In the genomic region with DNA sequence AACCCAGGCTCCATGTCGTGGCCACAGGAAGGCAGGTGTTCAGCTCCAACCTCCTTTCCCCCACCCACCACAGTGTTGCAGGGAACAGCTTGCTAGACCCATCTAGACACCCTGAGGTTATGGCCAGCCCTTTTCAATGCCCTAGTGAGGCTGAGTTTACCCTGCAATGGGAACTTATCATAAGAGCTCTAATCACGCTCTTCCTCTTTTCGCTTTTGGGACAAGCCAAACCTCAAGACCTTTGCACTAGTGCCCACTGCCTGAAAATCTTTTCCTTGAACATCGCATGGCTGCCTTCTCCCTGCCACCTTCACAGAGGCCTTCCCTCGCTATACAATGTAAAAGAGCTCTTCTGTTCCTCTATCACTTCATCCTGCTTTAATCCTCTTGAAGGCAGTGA, we compare ENCODE assay signal across 29 cellular contexts. TPM values are rescaled to one million over a fixed set of nuclear protein-coding genes. Genes with fewer than 3 reads are reported as not detected.
"Had no signal": no experiment of that assay in that cellular context is flagged by ENCODE, and none has a peak within 500 bp of the region (broad histone marks: within the 10 kb centered on the region; RNA-seq: fewer than 3 reads in every experiment).

No MANE protein-coding gene starts in this region.

- DNase-seq: activated CD4-positive, alpha-beta memory T cell treated with anti-CD3 and anti-CD28 coated beads for 36 hours; activated CD4-positive, alpha-beta T cell treated with anti-CD3 and anti-CD28 coated beads, Interleukin-2, amount 10 ng/mL, durations not matched to agents 7 days and 5 days; activated CD4-positive, CD25-positive, alpha-beta regulatory T cell; activated CD8-positive, alpha-beta memory T cell treated with anti-CD3 and anti-CD28 coated beads for 24 hours; activated effector memory CD4-positive, alpha-beta T cell treated with anti-CD3 and anti-CD28 coated beads, Interleukin-2, amount 50 U/mL, for 16 hours; activated naive CD4-positive, alpha-beta T cell treated with Interleukin-2 at 50 U/mL for 16 hours; activated T-cell treated with anti-CD3 and anti-CD28 coated beads, Interleukin-2, amount 50 U/mL, for 4 hours; amygdala; KG1; NCI-H1048; NCI-H146; NCI-H187 treated with DMSO at 0.1 percent for 48 hours; NCI-H2081 treated with DMSO at 0.1 percent for 48 hours; NCI-H2171; NCI-H2227 treated with DMSO at 0.1 percent for 48 hours; NCI-H446 treated with DMSO at 0.1 percent for 48 hours; NCI-H524 treated with DMSO at 0.1 percent for 48 hours; NCI-H748 treated with DMSO at 0.1 percent for 48 hours; PC-9; SIG-M5; T-helper 17 cell; T-helper 9 cell had no signal

- H3K27ac Mint-ChIP-seq: activated CD4-positive, alpha-beta memory T cell treated with anti-CD3 and anti-CD28 coated beads for 36 hours; activated CD4-positive, alpha-beta T cell treated with anti-CD3 and anti-CD28 coated beads, Interleukin-2, amount 10 ng/mL, durations not matched to agents 7 days and 5 days; activated naive CD8-positive, alpha-beta T cell; brain; T-helper 17 cell had no signal

- H3K9me3 Mint-ChIP-seq: activated CD4-positive, alpha-beta memory T cell treated with anti-CD3 and anti-CD28 coated beads for 36 hours; activated CD4-positive, alpha-beta T cell treated with anti-CD3 and anti-CD28 coated beads, Interleukin-2, amount 10 ng/mL, durations not matched to agents 7 days and 5 days; activated T-cell treated with anti-CD3 and anti-CD28 coated beads, Interleukin-2, amount 50 U/mL, for 4 hours; central memory CD8-positive, alpha-beta T cell had no signal

- FAIRE-seq: astrocyte, TTC549 had no signal

- H3K36me3 Mint-ChIP-seq: activated CD4-positive, alpha-beta memory T cell treated with anti-CD3 and anti-CD28 coated beads for 36 hours; activated naive CD8-positive, alpha-beta T cell had no signal

- H3K4me1 Mint-ChIP-seq: T-helper 17 cell had no signal

- H3K4me2 ChIP-seq: PC-9 had no signal

- H3K27me3 Mint-ChIP-seq: activated naive CD8-positive, alpha-beta T cell; brain; central memory CD8-positive, alpha-beta T cell had no signal

- H3K4me3 ChIP-seq: PC-9 had no signal

- ATAC-seq: activated T-cell treated with anti-CD3 and anti-CD28 coated beads, Interleukin-2, amount 50 U/mL, for 4 hours; T-helper 17 cell had no signal

- H2AFZ ChIP-seq: PC-9 had no signal

- H3K4me3 Mint-ChIP-seq: activated CD4-positive, alpha-beta memory T cell treated with anti-CD3 and anti-CD28 coated beads for 36 hours; activated CD4-positive, alpha-beta T cell treated with anti-CD3 and anti-CD28 coated beads, Interleukin-2, amount 10 ng/mL, durations not matched to agents 7 days and 5 days; activated naive CD8-positive, alpha-beta T cell; activated T-cell treated with anti-CD3 and anti-CD28 coated beads, Interleukin-2, amount 50 U/mL, for 4 hours; brain; central memory CD8-positive, alpha-beta T cell; T-helper 17 cell had no signal

- H3K27ac ChIP-seq: PC-9 had no signal

RNA-seq across cellular contexts. Expression of a gene that starts 2.4 kb away (rescaled TPM):
- total RNA-seq: astrocyte, LHCN-M2, M059J, PC-9 had no signal

RNA-seq across cellular contexts. Expression of a gene that starts 26.8 kb away (rescaled TPM):
- total RNA-seq: activated CD4-positive, alpha-beta memory T cell treated with anti-CD3 and anti-CD28 coated beads for 36 hours; activated CD4-positive, alpha-beta T cell treated with anti-CD3 and anti-CD28 coated beads, Interleukin-2, amount 10 ng/mL, durations not matched to agents 7 days and 5 days; activated T-cell treated with anti-CD3 and anti-CD28 coated beads, Interleukin-2, amount 50 U/mL, for 4 hours; astrocyte; LHCN-M2; T-helper 17 cell had no signal
